Comparison of ENCODE assay signal across 10 cellular contexts in the genomic region with DNA sequence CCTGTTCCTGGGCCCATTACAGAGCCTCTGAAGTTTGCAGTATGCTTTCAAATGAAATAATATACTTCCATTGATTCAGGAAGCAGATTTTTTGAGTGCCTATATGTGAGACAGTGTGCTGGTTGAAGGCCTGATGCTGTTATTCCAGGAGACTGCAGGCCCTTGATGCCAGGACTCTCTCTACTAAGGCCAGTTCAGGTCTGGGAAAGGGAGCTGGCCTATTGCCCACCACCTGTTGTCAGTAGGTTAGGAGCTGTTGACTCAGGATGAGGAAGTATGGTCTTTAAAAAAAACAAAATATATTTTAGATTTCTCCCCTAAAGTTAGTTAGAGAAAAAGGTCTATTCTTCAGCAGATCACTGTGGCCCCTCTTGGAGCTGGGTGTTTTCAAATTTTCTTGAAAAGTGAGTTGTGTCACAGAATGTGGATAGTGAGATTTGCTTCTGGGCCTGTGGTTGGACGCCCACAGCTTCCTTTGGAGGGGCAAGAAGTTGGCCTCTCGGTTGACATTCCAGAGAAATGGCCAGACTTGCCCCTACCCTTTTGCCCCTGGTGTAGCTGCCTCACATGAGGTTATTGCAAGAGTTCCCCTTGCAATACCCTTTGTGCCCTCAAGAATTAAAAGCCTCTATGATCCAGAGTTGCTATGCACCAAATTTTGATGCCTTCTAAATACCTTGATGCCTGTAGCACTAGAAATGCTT. TPM values are rescaled to one million over a fixed set of nuclear protein-coding genes. Genes with fewer than 3 reads are reported as not detected.
DNase-seq lines count a peak whose midpoint lies in the region; ATAC-seq and TF ChIP-seq lines count a peak whose summit lies in the region.
"Had no signal": no experiment of that assay in that cellular context is flagged by ENCODE, and none has a peak within 500 bp of the region (broad histone marks: within the 10 kb centered on the region; RNA-seq: fewer than 3 reads in every experiment).

No MANE protein-coding gene starts in this region.

- no peak overlapping the region for H2AK5ac ChIP-seq in mesendoderm (ENCODE audit: low read length)

- H3K27me3 Mint-ChIP-seq in CD8-positive, alpha-beta T cell (ENCODE audit: low read depth) = no peaks in the 10 kb centered on the region
- no peaks in the 10 kb centered on the region for H3K27me3 Mint-ChIP-seq in activated naive CD8-positive, alpha-beta T cell treated with anti-CD3 and anti-CD28 coated beads, Interleukin-2, amount 10 ng/mL, durations not matched to agents 7 days and 5 days
- H3K27me3 Mint-ChIP-seq in natural killer cell treated with Interleukin-12 subunit alpha and Interleukin-12 subunit beta and Interleukin-15 and Interleukin-18, amount 100 ng/mL, for 72 hours = no peaks in the 10 kb centered on the region

- H3K27ac ChIP-seq in CD8-positive, alpha-beta T cell (ENCODE audit: low read depth, low read length) = no peak overlapping the region
- no peak overlapping the region for H3K27ac ChIP-seq in mesendoderm (ENCODE audit: low read depth, low read length)

- no peaks in the 10 kb centered on the region for H3K9me3 ChIP-seq in CD8-positive, alpha-beta T cell (ENCODE audit: low read length)

- no peak overlapping the region for H3K4me2 ChIP-seq in mesendoderm (ENCODE audit: low read length)

- H3K27me3 ChIP-seq in CD8-positive, alpha-beta T cell (ENCODE audit: insufficient read depth, low read length) = no peaks in the 10 kb centered on the region
- no peaks in the 10 kb centered on the region for H3K27me3 ChIP-seq in mesendoderm (ENCODE audit: insufficient read depth, low read length, poor library complexity)

- peaks cover 48% of the 10 kb centered on the region for H3K36me3 Mint-ChIP-seq in CD8-positive, alpha-beta T cell
- peaks cover 10% of the 10 kb centered on the region for H3K36me3 Mint-ChIP-seq in activated naive CD8-positive, alpha-beta T cell treated with anti-CD3 and anti-CD28 coated beads, Interleukin-2, amount 10 ng/mL, durations not matched to agents 7 days and 5 days
- H3K36me3 Mint-ChIP-seq in natural killer cell treated with Interleukin-12 subunit alpha and Interleukin-12 subunit beta and Interleukin-15 and Interleukin-18, amount 100 ng/mL, for 72 hours = no peaks in the 10 kb centered on the region

- no peak overlapping the region for H4K8ac ChIP-seq in mesendoderm (ENCODE audit: low read depth, low read length)

- H3K79me2 ChIP-seq in mesendoderm (ENCODE audit: control insufficient read depth, insufficient read depth, low read length) = no peaks in the 10 kb centered on the region

- no peak overlapping the region for H2BK5ac ChIP-seq in mesendoderm (ENCODE audit: low read length)

- no peak overlapping the region for H2BK120ac ChIP-seq in mesendoderm (ENCODE audit: low read depth, low read length)

- H3K23ac ChIP-seq in mesendoderm (ENCODE audit: low read length) = no peak overlapping the region

- intact Hi-C loops in CD8-positive, alpha-beta T cell (cut with DNase I, micrococcal nuclease) = loop anchor here (2.0 to 10.0 kb wide), 6 partner anchors 15 to 235 kb away; no protein-coding TSS in a partner anchor

- no peak overlapping the region for H3K4ac ChIP-seq in mesendoderm (ENCODE audit: low read depth, low read length)

- no peak for TF ChIP-seq CTCF in CD8-positive, alpha-beta T cell (IDR thresholded peaks at IDR 0.05)
- TF ChIP-seq CTCF in GM20000 (IDR thresholded peaks at IDR 0.05; ENCODE audit: extremely low read depth, missing control alignments) = no peak

- H3K79me1 ChIP-seq in mesendoderm (ENCODE audit: low read length) = no peaks in the 10 kb centered on the region

- CTCF ChIA-PET in CD8-positive, alpha-beta T cell (lab: Charles Lee) = interaction anchor here (0.6 to 6.7 kb wide), 22 partner anchors 8 to 1131 kb away, joined by 3 to 59 read pairs (median 4); partner anchors contain the start of gene NFATC3

- H3K4me3 ChIP-seq in CD8-positive, alpha-beta T cell (ENCODE audit: low read depth, low read length) = no peak overlapping the region
- H3K4me3 ChIP-seq in mesendoderm (ENCODE audit: low read length) = no peak overlapping the region

- peaks cover 39% of the 10 kb centered on the region for H3K4me1 Mint-ChIP-seq in CD8-positive, alpha-beta T cell (ENCODE audit: low read depth)
- H3K4me1 Mint-ChIP-seq in activated naive CD8-positive, alpha-beta T cell treated with anti-CD3 and anti-CD28 coated beads, Interleukin-2, amount 10 ng/mL, durations not matched to agents 7 days and 5 days = peaks cover 36% of the 10 kb centered on the region
- H3K4me1 Mint-ChIP-seq in natural killer cell treated with Interleukin-12 subunit alpha and Interleukin-12 subunit beta and Interleukin-15 and Interleukin-18, amount 100 ng/mL, for 72 hours (ENCODE audit: low read depth in 2 of 2) = peaks cover 12 to 20% of the 10 kb centered on the region in 2 donors

- no peak overlapping the region for H3K9ac ChIP-seq in mesendoderm (ENCODE audit: low read length)

- H3K4me3 Mint-ChIP-seq in CD8-positive, alpha-beta T cell = no peak overlapping the region
- H3K4me3 Mint-ChIP-seq in activated naive CD8-positive, alpha-beta T cell treated with anti-CD3 and anti-CD28 coated beads, Interleukin-2, amount 10 ng/mL, durations not matched to agents 7 days and 5 days = peak overlapping the region; percentile 43
- H3K4me3 Mint-ChIP-seq in natural killer cell treated with Interleukin-12 subunit alpha and Interleukin-12 subunit beta and Interleukin-15 and Interleukin-18, amount 100 ng/mL, for 72 hours = peak overlapping the region; percentile 25

- H3K4me1 ChIP-seq in CD8-positive, alpha-beta T cell (ENCODE audit: insufficient read depth, low read length) = peaks cover 20% of the 10 kb centered on the region
- H3K4me1 ChIP-seq in mesendoderm (ENCODE audit: control insufficient read depth, low read depth, low read length) = no peaks in the 10 kb centered on the region

- H3K27ac Mint-ChIP-seq in CD8-positive, alpha-beta T cell = peak overlapping the region; percentile 69
- peak overlapping the region; percentile 69 for H3K27ac Mint-ChIP-seq in activated naive CD8-positive, alpha-beta T cell treated with anti-CD3 and anti-CD28 coated beads, Interleukin-2, amount 10 ng/mL, durations not matched to agents 7 days and 5 days
- H3K27ac Mint-ChIP-seq in natural killer cell treated with Interleukin-12 subunit alpha and Interleukin-12 subunit beta and Interleukin-15 and Interleukin-18, amount 100 ng/mL, for 72 hours = peak overlapping the region; percentile 71 to 80

- no peaks in the 10 kb centered on the region for H3K36me3 ChIP-seq in CD8-positive, alpha-beta T cell (ENCODE audit: insufficient read depth, low read length)
- H3K36me3 ChIP-seq in mesendoderm (ENCODE audit: control insufficient read depth, insufficient read depth, low read length) = no peaks in the 10 kb centered on the region

- WGBS in mesendoderm (ENCODE audit: extremely low coverage, insufficient coverage, low lambda C conversion rate) = no CpG with 5 or more reads among the region's 2 CpGs

- no peaks in the 10 kb centered on the region for H3K9me3 Mint-ChIP-seq in CD8-positive, alpha-beta T cell
- no peaks in the 10 kb centered on the region for H3K9me3 Mint-ChIP-seq in activated naive CD8-positive, alpha-beta T cell treated with anti-CD3 and anti-CD28 coated beads, Interleukin-2, amount 10 ng/mL, durations not matched to agents 7 days and 5 days
- H3K9me3 Mint-ChIP-seq in natural killer cell treated with Interleukin-12 subunit alpha and Interleukin-12 subunit beta and Interleukin-15 and Interleukin-18, amount 100 ng/mL, for 72 hours = no peaks in the 10 kb centered on the region

- H4K5ac ChIP-seq in mesendoderm (ENCODE audit: low read length) = no peak overlapping the region

- POLR2A ChIA-PET in CD8-positive, alpha-beta T cell (lab: Charles Lee) = no interaction called here
- POLR2A ChIA-PET in activated naive CD8-positive, alpha-beta T cell treated with anti-CD3 and anti-CD28 coated beads, Interleukin-2, amount 10 ng/mL, durations not matched to agents 7 days and 5 days (lab: Charles Lee) = interaction anchor here (0.6 to 1.5 kb wide), 5 partner anchors 9 to 291 kb away, joined by 3 to 7 read pairs (median 4); partner anchors contain the start of genes NFATC3 and PSMB10

- no peak for ATAC-seq in CD8-positive, alpha-beta T cell
- ATAC-seq in activated naive CD8-positive, alpha-beta T cell treated with anti-CD3 and anti-CD28 coated beads, Interleukin-2, amount 10 ng/mL, durations not matched to agents 7 days and 5 days (ENCODE audit: low read depth) = no peak
- no peak for ATAC-seq in natural killer cell treated with Interleukin-12 subunit alpha and Interleukin-12 subunit beta and Interleukin-15 and Interleukin-18, amount 100 ng/mL, for 72 hours
- ATAC-seq in GM21423 (IDR thresholded peaks at IDR 0.05; ENCODE audit: unreplicated experiment) (no peak), GM18502 (IDR thresholded peaks at IDR 0.05; ENCODE audit: poor library complexity, unreplicated experiment) (no peak)

- no peak overlapping the region for H2BK15ac ChIP-seq in mesendoderm (replicated peaks; ENCODE audit: low read depth)

- H3K56ac ChIP-seq in mesendoderm (ENCODE audit: low read length) = no peak overlapping the region

- no peak for DNase-seq in CD8-positive, alpha-beta T cell
- DNase-seq in GM20000 (ENCODE audit: low spot score) (peak; percentile 10), midbrain (lab: John Stamatoyannopoulos, UW) (no peak), mesendoderm (no peak)
- DNase-seq in activated naive CD8-positive, alpha-beta T cell treated with anti-CD3 and anti-CD28 coated beads, Interleukin-2, amount 10 ng/mL, durations not matched to agents 7 days and 5 days = peak; percentile 22
- no peak for DNase-seq in natural killer cell treated with Interleukin-12 subunit alpha and Interleukin-12 subunit beta and Interleukin-15 and Interleukin-18, amount 100 ng/mL, for 72 hours (ENCODE audit: low spot score)
- DNase-seq: NCI-H774, T1000 had no signal

- no peak overlapping the region for H3K18ac ChIP-seq in mesendoderm (ENCODE audit: low read length)

RNA-seq across cellular contexts. Expression of gene ESRP2, which starts 7.9 kb away (rescaled TPM):
- total RNA-seq in CD8-positive, alpha-beta T cell = not detected
- total RNA-seq in activated naive CD8-positive, alpha-beta T cell treated with anti-CD3 and anti-CD28 coated beads, Interleukin-2, amount 10 ng/mL, durations not matched to agents 7 days and 5 days = under 1 TPM in 1 of 2 experiments, not detected in 1; 0.86 TPM
- total RNA-seq in natural killer cell treated with Interleukin-12 subunit alpha and Interleukin-12 subunit beta and Interleukin-15 and Interleukin-18, amount 100 ng/mL, for 72 hours = under 1 TPM in 1 of 2 donors, not detected in 1; 0.12 TPM
- polyA plus RNA-seq in mesendoderm (2013, experiment 1 of 2) = 26.2 TPM
- polyA plus RNA-seq in mesendoderm (2013, experiment 2 of 2) = 26.6 TPM

RNA-seq across cellular contexts. Expression of gene PLA2G15, which starts 17.2 kb away (rescaled TPM):
- 1 to 10 TPM; 5.1 to 6.0 TPM for total RNA-seq in CD8-positive, alpha-beta T cell
- 10 to 100 TPM; 10.8 to 12.5 TPM for total RNA-seq in activated naive CD8-positive, alpha-beta T cell treated with anti-CD3 and anti-CD28 coated beads, Interleukin-2, amount 10 ng/mL, durations not matched to agents 7 days and 5 days
- total RNA-seq in natural killer cell treated with Interleukin-12 subunit alpha and Interleukin-12 subunit beta and Interleukin-15 and Interleukin-18, amount 100 ng/mL, for 72 hours = 10 to 100 TPM; 11.6 to 11.8 TPM
- polyA plus RNA-seq in mesendoderm (2013, experiment 1 of 2) = 4.0 TPM
- polyA plus RNA-seq in mesendoderm (2013, experiment 2 of 2) = 4.0 TPM

RNA-seq across cellular contexts. Expression of gene SLC7A6, which starts 36.3 kb away (rescaled TPM):
- 100 to 1,000 TPM; 115 to 119 TPM for total RNA-seq in CD8-positive, alpha-beta T cell
- total RNA-seq in activated naive CD8-positive, alpha-beta T cell treated with anti-CD3 and anti-CD28 coated beads, Interleukin-2, amount 10 ng/mL, durations not matched to agents 7 days and 5 days = 100 to 1,000 TPM; 110 to 113 TPM
- 100 to 1,000 TPM in 1 of 2 donors, 10 to 100 TPM in 1; 56.2 to 111 TPM for total RNA-seq in natural killer cell treated with Interleukin-12 subunit alpha and Interleukin-12 subunit beta and Interleukin-15 and Interleukin-18, amount 100 ng/mL, for 72 hours
- 23.3 TPM for polyA plus RNA-seq in mesendoderm (2013, experiment 1 of 2)
- polyA plus RNA-seq in mesendoderm (2013, experiment 2 of 2) = 22.1 TPM

Comparison
In these comparisons a context has a peak if more than half of its experiments do, and no peak if none do; other contexts are left out.
1. DNase-seq: peak in GM20000 (single experiment) and activated naive CD8-positive, alpha-beta T cell treated with anti-CD3 and anti-CD28 coated beads, Interleukin-2, amount 10 ng/mL, durations not matched to agents 7 days and 5 days (single experiment); none in CD8-positive, alpha-beta T cell (0 of 7), natural killer cell treated with Interleukin-12 subunit alpha and Interleukin-12 subunit beta and Interleukin-15 and Interleukin-18, amount 100 ng/mL, for 72 hours (single experiment), midbrain (single experiment) and mesendoderm (single experiment).
2. Peak in every context shown above with its lines, with median percentiles within 50 percentile points of each other: H3K27ac Mint-ChIP-seq.